ENCODE assay signal across 21 cellular contexts in genomic region chr20:17407550-17407949, GRCh38.
"Had no signal": no experiment of that assay in that cellular context is flagged by ENCODE, and none has a peak within 500 bp of the region (broad histone marks: within the 10 kb centered on the region; RNA-seq: fewer than 3 reads in every experiment).

No MANE protein-coding gene starts in this region.

- DNase-seq: colonic mucosa; cortex of kidney; effector CD8-positive, alpha-beta T cell; effector memory CD8-positive, alpha-beta T cell; endodermal cell; erythroblast; esophagus squamous epithelium; foreskin fibroblast; foreskin melanocyte; gastrocnemius medialis; glutamatergic neuron; head of caudate nucleus; heart right ventricle; hippocampal formation; left cardiac atrium; left lung; left ventricle myocardium superior; lower lobe of right lung; mesenchymal stem cell; mucosa of descending colon; naive B cell had no signal
